Comparison of ENCODE assay signal across 16 cellular contexts in the genomic region with DNA sequence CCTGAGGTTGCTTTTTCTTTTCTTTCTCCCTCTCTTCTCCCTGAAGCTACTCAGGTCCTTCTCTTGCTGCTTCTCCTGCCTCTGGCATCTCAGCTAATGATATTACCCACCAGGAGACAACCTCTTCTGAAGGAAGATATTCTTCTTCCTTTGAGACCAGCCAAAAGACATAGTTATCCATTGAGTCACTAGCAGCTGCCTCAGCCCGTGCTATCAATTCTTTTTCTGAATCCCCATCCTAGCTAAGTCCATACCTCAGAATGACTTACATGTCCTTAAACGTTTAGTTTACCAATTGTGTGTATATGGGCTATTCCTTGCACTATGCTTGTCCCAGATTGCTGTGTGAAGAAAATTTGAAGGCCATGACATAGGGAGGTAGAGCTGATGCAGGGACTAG.
"Had no signal": no experiment of that assay in that cellular context is flagged by ENCODE, and none has a peak within 500 bp of the region (broad histone marks: within the 10 kb centered on the region; RNA-seq: fewer than 3 reads in every experiment).

No MANE protein-coding gene starts in this region.

- H3K4me1 Mint-ChIP-seq: activated CD8-positive, alpha-beta memory T cell treated with anti-CD3 and anti-CD28 coated beads, Interleukin-2, amount 10 ng/mL, durations not matched to agents 7 days and 5 days had no signal

- H3K4me3 ChIP-seq: esophagus muscularis mucosa, left ventricle myocardium inferior, smooth muscle cell, thyroid gland, uterus had no signal

- ATAC-seq: activated CD8-positive, alpha-beta memory T cell treated with anti-CD3 and anti-CD28 coated beads, Interleukin-2, amount 10 ng/mL, durations not matched to agents 7 days and 5 days had no signal

- H3K4me3 Mint-ChIP-seq: activated CD8-positive, alpha-beta memory T cell treated with anti-CD3 and anti-CD28 coated beads, Interleukin-2, amount 10 ng/mL, durations not matched to agents 7 days and 5 days; activated naive CD8-positive, alpha-beta T cell; activated T-cell treated with anti-CD3 and anti-CD28 coated beads, Interleukin-2, amount 50 U/mL, for 24 hours; T-helper 2 cell treated with Interferon-gamma antibody and Interleukin-4, amounts not matched to agents 5 μg/mL and 100 μg/mL, for 36 hours had no signal

- H3K4me1 ChIP-seq: esophagus muscularis mucosa, left ventricle myocardium inferior, thyroid gland, uterus had no signal

- H3K27me3 ChIP-seq: esophagus muscularis mucosa, neutrophil, thyroid gland, uterus had no signal

- H3K27me3 Mint-ChIP-seq: activated CD8-positive, alpha-beta memory T cell treated with anti-CD3 and anti-CD28 coated beads, Interleukin-2, amount 10 ng/mL, durations not matched to agents 7 days and 5 days; activated naive CD8-positive, alpha-beta T cell had no signal

- H3K4me2 ChIP-seq: smooth muscle cell had no signal

- H3K27ac Mint-ChIP-seq: activated CD8-positive, alpha-beta memory T cell treated with anti-CD3 and anti-CD28 coated beads, Interleukin-2, amount 10 ng/mL, durations not matched to agents 7 days and 5 days; activated T-cell treated with anti-CD3 and anti-CD28 coated beads, Interleukin-2, amount 50 U/mL, for 24 hours; T-helper 2 cell treated with Interferon-gamma antibody and Interleukin-4, amounts not matched to agents 5 μg/mL and 100 μg/mL, for 36 hours had no signal

- DNase-seq: activated CD4-positive, alpha-beta T cell treated with anti-CD3 and anti-CD28 coated beads, Interleukin-2, amount 50 U/mL, for 48 hours; activated CD4-positive, CD25-positive, alpha-beta regulatory T cell treated with anti-CD3 and anti-CD28 coated beads, Interleukin-2, amount 50 U/mL, for 72 hours; activated CD8-positive, alpha-beta memory T cell treated with anti-CD3 and anti-CD28 coated beads, Interleukin-2, amount 10 ng/mL, durations not matched to agents 7 days and 5 days; activated effector memory CD4-positive, alpha-beta T cell treated with anti-CD3 and anti-CD28 coated beads, Interleukin-2, amount 50 U/mL, for 16 hours; activated T-cell treated with anti-CD3 and anti-CD28 coated beads, Interleukin-2, amount 50 U/mL, for 24 hours; aorta; left ventricle myocardium inferior; mesenchymal stem cell; thyroid gland; uterus had no signal

- H3K9me3 ChIP-seq: thyroid gland had no signal

- H3K36me3 ChIP-seq: esophagus muscularis mucosa, left ventricle myocardium inferior, neutrophil, thyroid gland, uterus had no signal

- H3K27ac ChIP-seq: esophagus muscularis mucosa, left ventricle myocardium inferior, neutrophil, thyroid gland, uterus had no signal

- FAIRE-seq: bronchial epithelial cell had no signal
